1 cellular context compared by ENCODE assay signal in the genomic region with DNA sequence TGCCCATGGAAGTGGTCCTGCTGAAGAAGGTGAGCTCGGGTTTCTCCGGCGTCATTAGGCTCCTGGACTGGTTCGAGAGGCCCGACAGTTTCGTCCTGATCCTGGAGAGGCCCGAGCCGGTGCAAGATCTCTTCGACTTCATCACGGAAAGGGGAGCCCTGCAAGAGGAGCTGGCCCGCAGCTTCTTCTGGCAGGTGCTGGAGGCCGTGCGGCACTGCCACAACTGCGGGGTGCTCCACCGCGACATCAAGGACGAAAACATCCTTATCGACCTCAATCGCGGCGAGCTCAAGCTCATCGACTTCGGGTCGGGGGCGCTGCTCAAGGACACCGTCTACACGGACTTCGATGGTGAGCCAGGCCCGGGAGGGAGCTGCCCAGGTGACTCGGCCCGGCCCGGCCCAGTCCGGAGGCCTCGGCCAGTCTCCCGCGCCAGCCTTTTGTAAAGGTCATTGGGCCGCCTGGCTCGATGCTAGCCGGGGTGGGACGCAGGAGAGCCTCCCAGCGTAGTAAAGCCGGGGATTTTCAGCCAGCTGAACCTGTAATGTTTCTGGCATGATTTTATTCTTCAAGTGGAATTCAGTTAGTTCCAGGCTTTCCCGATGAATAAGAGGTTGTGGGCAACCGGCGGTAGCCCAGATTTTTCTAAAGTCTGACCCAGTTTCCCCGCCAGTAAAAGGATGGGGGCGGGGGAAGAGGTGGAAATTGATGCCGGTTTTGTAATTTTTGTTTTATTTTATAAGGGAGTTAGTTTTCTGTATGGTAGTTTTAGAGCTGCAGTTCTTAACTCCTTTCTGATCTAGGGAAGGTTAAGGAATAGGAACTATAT.
TF ChIP-seq lines count a peak whose summit lies in the region.

No MANE protein-coding gene starts in this region.

TF ChIP-seq in K562, 482 proteins besides CTCF, POLR2A, EP300 and RAD21 (continued from another document and continues in another):
- no peak for TF ChIP-seq HOMEZ (CRISPR knock-in tag; IDR thresholded peaks at IDR 0.05)
- no peak for TF ChIP-seq STAG1 (CRISPR knock-in tag; IDR thresholded peaks at IDR 0.05; ENCODE audit: borderline replicate concordance)
- TF ChIP-seq SMC3 (conservative IDR thresholded peaks at IDR 0.05; ENCODE audit: insufficient read depth, low read depth, low read length) = no peak
- no peak for TF ChIP-seq PPARD (CRISPR knock-in tag; IDR thresholded peaks at IDR 0.05)
- TF ChIP-seq E2F5 (CRISPR knock-in tag; IDR thresholded peaks at IDR 0.05) = no peak
- TF ChIP-seq, protein P1, sequence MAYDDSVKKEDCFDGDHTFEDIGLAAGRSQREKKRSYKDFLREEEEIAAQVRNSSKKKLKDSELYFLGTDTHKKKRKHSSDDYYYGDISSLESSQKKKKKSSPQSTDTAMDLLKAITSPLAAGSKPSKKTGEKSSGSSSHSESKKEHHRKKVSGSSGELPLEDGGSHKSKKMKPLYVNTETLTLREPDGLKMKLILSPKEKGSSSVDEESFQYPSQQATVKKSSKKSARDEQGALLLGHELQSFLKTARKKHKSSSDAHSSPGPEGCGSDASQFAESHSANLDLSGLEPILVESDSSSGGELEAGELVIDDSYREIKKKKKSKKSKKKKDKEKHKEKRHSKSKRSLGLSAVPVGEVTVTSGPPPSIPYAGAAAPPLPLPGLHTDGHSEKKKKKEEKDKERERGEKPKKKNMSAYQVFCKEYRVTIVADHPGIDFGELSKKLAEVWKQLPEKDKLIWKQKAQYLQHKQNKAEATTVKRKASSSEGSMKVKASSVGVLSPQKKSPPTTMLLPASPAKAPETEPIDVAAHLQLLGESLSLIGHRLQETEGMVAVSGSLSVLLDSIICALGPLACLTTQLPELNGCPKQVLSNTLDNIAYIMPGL (CRISPR knock-in tag; IDR thresholded peaks at IDR 0.05) = no peak; the same call in 1 of the 2 replicates
- TF ChIP-seq ZNF740 (CRISPR knock-in tag; IDR thresholded peaks at IDR 0.05) = no peak
- no peak for TF ChIP-seq ZNF740 (tag; IDR thresholded peaks at IDR 0.05)
- TF ChIP-seq CBFB (CRISPR knock-in tag; IDR thresholded peaks at IDR 0.05) = no peak
- no peak for TF ChIP-seq RUNX1 (IDR thresholded peaks at IDR 0.05; ENCODE audit: low read depth)
- TF ChIP-seq NCOA4 (IDR thresholded peaks at IDR 0.05; ENCODE audit: partially characterized antibody) = no peak
- no peak for TF ChIP-seq CREB3 (tag; conservative IDR thresholded peaks at IDR 0.05; ENCODE audit: low read depth)
- TF ChIP-seq NCOA2 (IDR thresholded peaks at IDR 0.05; ENCODE audit: partially characterized antibody in 2 of 2) = no peak
- TF ChIP-seq, protein P2, sequence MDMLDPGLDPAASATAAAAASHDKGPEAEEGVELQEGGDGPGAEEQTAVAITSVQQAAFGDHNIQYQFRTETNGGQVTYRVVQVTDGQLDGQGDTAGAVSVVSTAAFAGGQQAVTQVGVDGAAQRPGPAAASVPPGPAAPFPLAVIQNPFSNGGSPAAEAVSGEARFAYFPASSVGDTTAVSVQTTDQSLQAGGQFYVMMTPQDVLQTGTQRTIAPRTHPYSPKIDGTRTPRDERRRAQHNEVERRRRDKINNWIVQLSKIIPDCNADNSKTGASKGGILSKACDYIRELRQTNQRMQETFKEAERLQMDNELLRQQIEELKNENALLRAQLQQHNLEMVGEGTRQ (CRISPR knock-in tag; IDR thresholded peaks at IDR 0.05) = no peak
- TF ChIP-seq, protein P3, sequence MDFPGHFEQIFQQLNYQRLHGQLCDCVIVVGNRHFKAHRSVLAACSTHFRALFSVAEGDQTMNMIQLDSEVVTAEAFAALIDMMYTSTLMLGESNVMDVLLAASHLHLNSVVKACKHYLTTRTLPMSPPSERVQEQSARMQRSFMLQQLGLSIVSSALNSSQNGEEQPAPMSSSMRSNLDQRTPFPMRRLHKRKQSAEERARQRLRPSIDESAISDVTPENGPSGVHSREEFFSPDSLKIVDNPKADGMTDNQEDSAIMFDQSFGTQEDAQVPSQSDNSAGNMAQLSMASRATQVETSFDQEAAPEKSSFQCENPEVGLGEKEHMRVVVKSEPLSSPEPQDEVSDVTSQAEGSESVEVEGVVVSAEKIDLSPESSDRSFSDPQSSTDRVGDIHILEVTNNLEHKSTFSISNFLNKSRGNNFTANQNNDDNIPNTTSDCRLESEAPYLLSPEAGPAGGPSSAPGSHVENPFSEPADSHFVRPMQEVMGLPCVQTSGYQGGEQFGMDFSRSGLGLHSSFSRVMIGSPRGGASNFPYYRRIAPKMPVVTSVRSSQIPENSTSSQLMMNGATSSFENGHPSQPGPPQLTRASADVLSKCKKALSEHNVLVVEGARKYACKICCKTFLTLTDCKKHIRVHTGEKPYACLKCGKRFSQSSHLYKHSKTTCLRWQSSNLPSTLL (IDR thresholded peaks at IDR 0.05) = no peak
- TF ChIP-seq NFXL1 (CRISPR knock-in tag; IDR thresholded peaks at IDR 0.05) = no peak
- no peak for TF ChIP-seq TCF7 (IDR thresholded peaks at IDR 0.05; ENCODE audit: borderline replicate concordance)
- TF ChIP-seq ZNF384 (IDR thresholded peaks at IDR 0.05; ENCODE audit: low read depth, low read length) = no peak
- no peak for TF ChIP-seq E4F1 (CRISPR knock-in tag; IDR thresholded peaks at IDR 0.05; ENCODE audit: borderline replicate concordance)
- TF ChIP-seq RFX1 (IDR thresholded peaks at IDR 0.05) = no peak
- TF ChIP-seq MYC (IDR thresholded peaks at IDR 0.05; ENCODE audit: low read depth, low read length) = no peak
- TF ChIP-seq MYC (CRISPR knock-in tag; IDR thresholded peaks at IDR 0.05; ENCODE audit: borderline replicate concordance, low read depth) = peak; percentile 16; the same call in 1 of the 2 replicates
- TF ChIP-seq RFX7 (CRISPR knock-in tag; IDR thresholded peaks at IDR 0.05) = no peak
- TF ChIP-seq PCBP2 (IDR thresholded peaks at IDR 0.05; ENCODE audit: low read depth, low read length, poor library complexity, severe bottlenecking) = no peak
- TF ChIP-seq ARHGAP35 (IDR thresholded peaks at IDR 0.05; ENCODE audit: partially characterized antibody) = no peak
- no peak for TF ChIP-seq HES1 (IDR thresholded peaks at IDR 0.05; ENCODE audit: low read depth)
- TF ChIP-seq, protein P4, sequence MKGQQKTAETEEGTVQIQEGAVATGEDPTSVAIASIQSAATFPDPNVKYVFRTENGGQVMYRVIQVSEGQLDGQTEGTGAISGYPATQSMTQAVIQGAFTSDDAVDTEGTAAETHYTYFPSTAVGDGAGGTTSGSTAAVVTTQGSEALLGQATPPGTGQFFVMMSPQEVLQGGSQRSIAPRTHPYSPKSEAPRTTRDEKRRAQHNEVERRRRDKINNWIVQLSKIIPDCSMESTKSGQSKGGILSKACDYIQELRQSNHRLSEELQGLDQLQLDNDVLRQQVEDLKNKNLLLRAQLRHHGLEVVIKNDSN (CRISPR knock-in tag; IDR thresholded peaks at IDR 0.05) = no peak
- 0 out of 2 replicates have a peak, but pooled peaks have one; percentile 37 for TF ChIP-seq BACH1 (tag; IDR thresholded peaks at IDR 0.05)
- TF ChIP-seq RFX5 (IDR thresholded peaks at IDR 0.05; ENCODE audit: low read depth, low read length) = no peak
- no peak for TF ChIP-seq ZNF436 (CRISPR knock-in tag; IDR thresholded peaks at IDR 0.05)
- TF ChIP-seq PYGO2 (tag; IDR thresholded peaks at IDR 0.05) = no peak
- TF ChIP-seq POLR2B (IDR thresholded peaks at IDR 0.05; ENCODE audit: low read depth, partially characterized antibody) = no peak
- no peak for TF ChIP-seq TCF7L2 (IDR thresholded peaks at IDR 0.05; ENCODE audit: low read depth, low read length)
- no peak for TF ChIP-seq YY1 (IDR thresholded peaks at IDR 0.05; ENCODE audit: borderline replicate concordance in 1 of 3, control insufficient read depth in 1 of 3, extremely low read depth in 1 of 3, insufficient read depth in 3 of 3, insufficient read length in 1 of 3, insufficient replicate concordance in 2 of 3, low read depth in 1 of 3, low read length in 2 of 3)
- TF ChIP-seq MNT (conservative IDR thresholded peaks at IDR 0.05) = no peak
- TF ChIP-seq ZNF280B (CRISPR knock-in tag; IDR thresholded peaks at IDR 0.05) = no peak
- no peak for TF ChIP-seq MAFF (IDR thresholded peaks at IDR 0.05; ENCODE audit: low read length)
- TF ChIP-seq BRCA1 (IDR thresholded peaks at IDR 0.05) = no peak
- no peak for TF ChIP-seq BRCA1 (CRISPR knock-in tag; IDR thresholded peaks at IDR 0.05)
- TF ChIP-seq POU5F1 (IDR thresholded peaks at IDR 0.05; ENCODE audit: borderline replicate concordance, low read depth, low read length, partially characterized antibody) = no peak
- TF ChIP-seq XRCC3 (IDR thresholded peaks at IDR 0.05) = no peak
- no peak for TF ChIP-seq ZNF583 (CRISPR knock-in tag; IDR thresholded peaks at IDR 0.05)
